2 cellular contexts compared by ENCODE assay signal in the genomic region with DNA sequence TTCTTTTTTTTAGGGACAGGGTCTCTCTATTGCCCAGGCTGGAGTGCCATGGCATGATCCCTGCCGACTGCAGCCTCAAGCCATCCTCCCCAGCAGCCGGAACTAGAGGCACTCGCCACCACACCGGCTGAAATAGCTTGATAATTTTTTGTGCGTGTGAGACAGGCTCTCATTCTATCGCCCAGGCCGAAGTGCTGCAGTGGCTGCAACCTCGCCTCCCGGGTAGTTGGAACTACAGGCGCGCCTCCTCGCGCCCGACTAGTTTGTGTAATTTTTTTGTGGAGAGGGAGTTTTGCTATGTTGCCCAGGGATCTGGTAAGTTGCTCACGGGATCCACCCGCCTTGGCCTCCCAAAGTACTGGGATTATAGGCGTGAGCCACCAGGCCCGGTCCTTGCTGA.
TF ChIP-seq lines count a peak whose summit lies in the region.

No MANE protein-coding gene starts in this region.

TF ChIP-seq in HEK293, 187 proteins besides CTCF, POLR2A, EP300 and RAD21:
- TF ChIP-seq OSR2 (tag by site-specific recombination; IDR thresholded peaks at IDR 0.05), result no peak
- TF ChIP-seq ZNF670 (tag by site-specific recombination; IDR thresholded peaks at IDR 0.05; ENCODE audit: low read depth), result no peak
- TF ChIP-seq SETDB1 (IDR thresholded peaks at IDR 0.05; ENCODE audit: insufficient read length, low read length), result no peak
- no peak for TF ChIP-seq BCL11A (tag by site-specific recombination; IDR thresholded peaks at IDR 0.05; ENCODE audit: low read depth)
- TF ChIP-seq TRIM28 (IDR thresholded peaks at IDR 0.05; ENCODE audit: borderline replicate concordance, low read length), result no peak
- no peak for TF ChIP-seq ZNF707 (tag by site-specific recombination; IDR thresholded peaks at IDR 0.05)
- TF ChIP-seq EGR2 (tag by site-specific recombination; IDR thresholded peaks at IDR 0.05; ENCODE audit: low read depth), result no peak
- TF ChIP-seq ZBTB11 (tag by site-specific recombination; conservative IDR thresholded peaks at IDR 0.05; ENCODE audit: low read depth), result no peak
- no peak for TF ChIP-seq ZSCAN5A (tag by site-specific recombination; IDR thresholded peaks at IDR 0.05)

TF ChIP-seq in H1, 55 proteins besides CTCF, POLR2A, EP300 and RAD21:
- TF ChIP-seq ZNF274 (IDR thresholded peaks at IDR 0.05; ENCODE audit: borderline replicate concordance, extremely low read depth, low read length) (no peak), SAP30 (IDR thresholded peaks at IDR 0.05; ENCODE audit: insufficient read depth, insufficient replicate concordance, low read length) (no peak), EGR1 (IDR thresholded peaks at IDR 0.05; ENCODE audit: borderline replicate concordance, low read depth, low read length) (no peak), SIRT6 (IDR thresholded peaks at IDR 0.05; ENCODE audit: low read length) (no peak)
